ENCODE assay signal across 8 cellular contexts in the genomic region with DNA sequence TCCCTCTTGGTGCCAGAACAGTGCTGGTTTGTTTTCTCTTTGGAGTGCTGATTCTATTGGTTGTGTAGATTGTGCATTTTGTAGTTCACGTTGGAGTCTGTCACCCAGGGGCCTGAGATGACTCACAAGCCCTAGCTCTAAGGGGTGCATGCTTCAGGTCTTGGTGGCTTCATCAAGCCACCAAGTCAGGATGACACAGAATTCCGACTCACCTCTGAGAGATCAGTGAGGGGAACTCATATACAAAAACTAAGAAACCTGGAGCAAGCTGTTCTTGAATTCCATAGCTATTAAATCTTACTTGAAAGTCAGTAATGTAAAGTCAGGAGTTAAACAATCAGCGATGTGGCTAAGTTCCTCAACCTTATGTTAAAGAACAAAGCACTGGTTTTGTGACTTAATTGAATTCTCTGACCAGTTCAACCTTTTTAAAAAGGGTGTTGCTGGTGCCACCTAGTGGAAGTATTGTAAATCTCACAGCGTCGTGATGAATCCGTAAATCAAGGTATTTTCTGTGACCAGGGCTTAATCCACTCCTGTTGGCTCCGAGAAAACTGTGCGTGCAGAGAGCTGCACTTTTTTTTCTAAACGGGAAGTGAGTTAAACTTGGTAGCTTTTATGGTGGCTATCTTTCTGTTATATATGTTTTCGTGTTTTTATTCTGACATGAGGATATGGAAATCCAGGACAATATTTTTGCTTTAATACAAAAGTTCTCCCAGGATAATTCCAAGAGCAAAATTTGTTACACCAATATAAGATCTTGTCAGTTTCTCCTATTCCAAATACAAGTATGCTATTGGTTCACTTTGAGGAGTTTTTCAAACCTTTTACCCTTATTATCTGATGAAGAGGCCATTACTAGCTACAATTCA. TPM values are rescaled to one million over a fixed set of nuclear protein-coding genes. Genes with fewer than 3 reads are reported as not detected.
DNase-seq lines count a peak whose midpoint lies in the region; ATAC-seq and TF ChIP-seq lines count a peak whose summit lies in the region.

No MANE protein-coding gene starts in this region.

- no peak overlapping the region for H3K27ac ChIP-seq in DND-41 (ENCODE audit: low read length)
- H3K27ac ChIP-seq in psoas muscle: no peak overlapping the region

- TF ChIP-seq CTCF in DND-41 (IDR thresholded peaks at IDR 0.05; ENCODE audit: borderline replicate concordance, extremely low read depth, low read length, poor library complexity, severe bottlenecking) (peak; percentile 82), psoas muscle (IDR thresholded peaks at IDR 0.05) (peak; percentile 57)

- H4K20me1 ChIP-seq in DND-41 (ENCODE audit: insufficient read depth, low read length): no peaks in the 10 kb centered on the region

- no peaks in the 10 kb centered on the region for H3K9me3 Mint-ChIP-seq in activated T-helper 1 cell treated with anti-CD3 and anti-CD28 coated beads, Interleukin-12 subunit alpha, Interleukin-12 subunit beta, Interleukin-2, Interleukin-4 antibody, amounts not matched to agents 30 ng/mL and 10 ng/mL and 1 ng/mL, durations not matched to agents 14 hours and 24 hours and 36 hours

- H3K36me3 Mint-ChIP-seq in activated T-helper 1 cell treated with anti-CD3 and anti-CD28 coated beads, Interleukin-12 subunit alpha, Interleukin-12 subunit beta, Interleukin-2, Interleukin-4 antibody, amounts not matched to agents 30 ng/mL and 10 ng/mL and 1 ng/mL, durations not matched to agents 14 hours and 24 hours and 36 hours (ENCODE audit: low read depth): no peaks in the 10 kb centered on the region

- H3K27ac Mint-ChIP-seq in activated T-helper 1 cell treated with anti-CD3 and anti-CD28 coated beads, Interleukin-12 subunit alpha, Interleukin-12 subunit beta, Interleukin-2, Interleukin-4 antibody, amounts not matched to agents 30 ng/mL and 10 ng/mL and 1 ng/mL, durations not matched to agents 14 hours and 24 hours and 36 hours: no peak overlapping the region

- WGBS in psoas muscle, 3 donors: 21 to 22% (median 21%) methylated on average over 10 of the region's 10 CpGs

- no peak overlapping the region for H3K4me3 Mint-ChIP-seq in activated T-helper 1 cell treated with anti-CD3 and anti-CD28 coated beads, Interleukin-12 subunit alpha, Interleukin-12 subunit beta, Interleukin-2, Interleukin-4 antibody, amounts not matched to agents 30 ng/mL and 10 ng/mL and 1 ng/mL, durations not matched to agents 14 hours and 24 hours and 36 hours

- H3K27me3 ChIP-seq in DND-41 (ENCODE audit: insufficient read depth, low read length, poor library complexity): no peaks in the 10 kb centered on the region
- no peaks in the 10 kb centered on the region for H3K27me3 ChIP-seq in psoas muscle (ENCODE audit: insufficient read depth in 3 of 3, low read length in 2 of 3)

- peaks cover 15% of the 10 kb centered on the region for H3K4me1 Mint-ChIP-seq in activated T-helper 1 cell treated with anti-CD3 and anti-CD28 coated beads, Interleukin-12 subunit alpha, Interleukin-12 subunit beta, Interleukin-2, Interleukin-4 antibody, amounts not matched to agents 30 ng/mL and 10 ng/mL and 1 ng/mL, durations not matched to agents 14 hours and 24 hours and 36 hours (ENCODE audit: low read depth)

- H3K27me3 Mint-ChIP-seq in activated T-helper 1 cell treated with anti-CD3 and anti-CD28 coated beads, Interleukin-12 subunit alpha, Interleukin-12 subunit beta, Interleukin-2, Interleukin-4 antibody, amounts not matched to agents 30 ng/mL and 10 ng/mL and 1 ng/mL, durations not matched to agents 14 hours and 24 hours and 36 hours (ENCODE audit: insufficient read depth): peaks cover 2% of the 10 kb centered on the region

- no peaks in the 10 kb centered on the region for H3K4me1 ChIP-seq in DND-41 (ENCODE audit: insufficient read depth, low read length)
- no peaks in the 10 kb centered on the region for H3K4me1 ChIP-seq in psoas muscle

- ATAC-seq in DND-41 (ENCODE audit: insufficient read depth, low read depth): peak; percentile 88
- peak; percentile 83 for ATAC-seq in GM19455 (IDR thresholded peaks at IDR 0.05; ENCODE audit: unreplicated experiment)
- ATAC-seq in HG03442 (IDR thresholded peaks at IDR 0.05; ENCODE audit: unreplicated experiment): peak; percentile 74
- peak in 1 of 4 donors; percentile 51 for ATAC-seq in psoas muscle
- ATAC-seq in GM19324 (IDR thresholded peaks at IDR 0.05; ENCODE audit: low FRiP score, unreplicated experiment): no peak

- H3K4me3 ChIP-seq in DND-41 (ENCODE audit: low read depth in 1 of 2, low read length in 2 of 2) (no peak overlapping the region), psoas muscle (no peak overlapping the region)

- H3K79me2 ChIP-seq in DND-41 (ENCODE audit: insufficient read depth, low read length): no peaks in the 10 kb centered on the region

- intact Hi-C loops in activated T-helper 1 cell treated with anti-CD3 and anti-CD28 coated beads, Interleukin-12 subunit alpha, Interleukin-12 subunit beta, Interleukin-2, Interleukin-4 antibody, amounts not matched to agents 30 ng/mL and 10 ng/mL and 1 ng/mL, durations not matched to agents 14 hours and 24 hours and 36 hours (cut with micrococcal nuclease): loop anchor here (1.0 to 5.0 kb wide), 5 partner anchors 27 to 132 kb away; no protein-coding TSS in a partner anchor
- intact Hi-C loops in psoas muscle (cut with DNase I): loop anchor here in 1 of 2 donors (10.0 kb wide), 1 partner anchor 206 kb away; no protein-coding TSS in a partner anchor

- H3K36me3 ChIP-seq in DND-41 (ENCODE audit: insufficient read depth, low read length) (no peaks in the 10 kb centered on the region), psoas muscle (ENCODE audit: insufficient read depth in 1 of 2, low read depth in 1 of 2) (no peaks in the 10 kb centered on the region)

- DNase-seq in DND-41: peak; percentile 36
- peak; percentile 73 for DNase-seq in NCI-H526 treated with DMSO at 0.1 percent for 48 hours (lab: John Stamatoyannopoulos, UW)
- peak; percentile 16 for DNase-seq in activated T-helper 1 cell treated with anti-CD3 and anti-CD28 coated beads, Interleukin-12 subunit alpha, Interleukin-12 subunit beta, Interleukin-2, Interleukin-4 antibody, amounts not matched to agents 30 ng/mL and 10 ng/mL and 1 ng/mL, durations not matched to agents 14 hours and 24 hours and 36 hours (ENCODE audit: low spot score)
- DNase-seq in globus pallidus (ENCODE audit: low spot score): peak; percentile 38
- no peak for DNase-seq in psoas muscle

- H3K9ac ChIP-seq in DND-41 (ENCODE audit: low read depth, low read length): no peak overlapping the region

- no peaks in the 10 kb centered on the region for H3K9me3 ChIP-seq in DND-41 (ENCODE audit: insufficient read depth, low read length, severe bottlenecking)
- H3K9me3 ChIP-seq in psoas muscle: no peaks in the 10 kb centered on the region

- no peak overlapping the region for H3K4me2 ChIP-seq in DND-41 (ENCODE audit: insufficient read depth, low read length)

- H2AFZ ChIP-seq in DND-41 (ENCODE audit: low read depth, low read length): no peak overlapping the region

RNA-seq across cellular contexts. Expression of gene MMP13, which starts 14.6 kb away (rescaled TPM):
- total RNA-seq in activated T-helper 1 cell treated with anti-CD3 and anti-CD28 coated beads, Interleukin-12 subunit alpha, Interleukin-12 subunit beta, Interleukin-2, Interleukin-4 antibody, amounts not matched to agents 30 ng/mL and 10 ng/mL and 1 ng/mL, durations not matched to agents 14 hours and 24 hours and 36 hours: not detected in 2 replicates
- total RNA-seq in psoas muscle: not detected
- polyA plus RNA-seq in psoas muscle: not detected

Comparison
In these comparisons a context has a peak if more than half of its experiments do, and no peak if none do; other contexts are left out.
1. DNase-seq: peak in DND-41 (single experiment), NCI-H526 treated with DMSO at 0.1 percent for 48 hours (single experiment), activated T-helper 1 cell treated with anti-CD3 and anti-CD28 coated beads, Interleukin-12 subunit alpha, Interleukin-12 subunit beta, Interleukin-2, Interleukin-4 antibody, amounts not matched to agents 30 ng/mL and 10 ng/mL and 1 ng/mL, durations not matched to agents 14 hours and 24 hours and 36 hours (single experiment) and globus pallidus (single experiment); none in psoas muscle (0 of 2).